Comparison of ENCODE assay signal across 22 cellular contexts in the genomic region with DNA sequence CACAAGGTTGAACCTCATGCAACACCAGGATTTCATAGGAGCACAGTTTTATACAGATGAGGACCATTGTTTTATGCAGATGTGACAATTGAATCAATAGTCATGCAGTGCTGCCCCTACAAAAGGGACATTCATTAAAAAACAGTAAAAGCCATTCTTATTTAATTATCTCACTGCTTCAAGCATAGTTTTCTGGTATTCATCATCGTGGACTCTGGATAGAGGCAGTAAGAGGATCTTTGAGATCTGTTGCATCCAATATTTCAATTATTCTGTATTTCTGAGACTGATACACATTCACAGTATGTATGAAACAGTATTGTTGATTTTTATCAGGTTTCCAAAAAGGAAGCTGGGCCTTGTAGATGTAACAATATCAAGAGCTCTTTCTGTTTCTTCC.
DNase-seq lines count a peak whose midpoint lies in the region; ATAC-seq and TF ChIP-seq lines count a peak whose summit lies in the region.
"Had no signal": no experiment of that assay in that cellular context is flagged by ENCODE, and none has a peak within 500 bp of the region (broad histone marks: within the 10 kb centered on the region; RNA-seq: fewer than 3 reads in every experiment).

No MANE protein-coding gene starts in this region.

- H3K4me3 ChIP-seq in GM23338 = no peak overlapping the region
- H3K4me3 ChIP-seq in dorsolateral prefrontal cortex = peak overlapping the region in 49 of 59 donors; percentile 1 to 59 (median 27)
- no peak overlapping the region for H3K4me3 ChIP-seq in PC-3 (ENCODE audit: low read length)

- H3K79me2 ChIP-seq in GM23338 (replicated peaks; ENCODE audit: insufficient read depth) (no peaks in the 10 kb centered on the region), PC-3 (ENCODE audit: low read length) (no peaks in the 10 kb centered on the region)

- H3F3A ChIP-seq in GM23338 (replicated peaks; ENCODE audit: low read depth) (no peaks in the 10 kb centered on the region), PC-3 (ENCODE audit: low read length, unreplicated experiment) (no peaks in the 10 kb centered on the region)

- H3K9me2 ChIP-seq in GM23338 (ENCODE audit: insufficient read depth) (no peaks in the 10 kb centered on the region), PC-3 (replicated peaks; ENCODE audit: low read length) (no peaks in the 10 kb centered on the region)

- H3K27ac ChIP-seq in GM23338 (ENCODE audit: low read depth) = no peak overlapping the region
- H3K27ac ChIP-seq in dorsolateral prefrontal cortex = peak overlapping the region in 56 of 59 donors; percentile 3 to 86 (median 64)
- H3K27ac ChIP-seq in layer of hippocampus (ENCODE audit: low read depth, low read length) = peak overlapping the region; percentile 52
- no peak overlapping the region for H3K27ac ChIP-seq in PC-3 (ENCODE audit: low read length)
- H3K27ac ChIP-seq: RWPE1 had no signal

- H3K27me3 Mint-ChIP-seq in GM23338 (ENCODE audit: insufficient read depth, low read depth, poor library complexity) = peaks cover 1% of the 10 kb centered on the region

- no peaks in the 10 kb centered on the region for H3K27me3 ChIP-seq in GM23338 (ENCODE audit: insufficient read depth)
- no peaks in the 10 kb centered on the region for H3K27me3 ChIP-seq in dorsolateral prefrontal cortex
- H3K27me3 ChIP-seq in layer of hippocampus (ENCODE audit: control insufficient read depth, insufficient read depth, low read length) = no peaks in the 10 kb centered on the region
- no peaks in the 10 kb centered on the region for H3K27me3 ChIP-seq in PC-3 (ENCODE audit: low read length)
- H3K27me3 ChIP-seq: BE2C had no signal

- H3K9me3 Mint-ChIP-seq in GM23338 = no peaks in the 10 kb centered on the region

- intact Hi-C loops in dorsolateral prefrontal cortex (cut with DNase I) (no loop called here), PC-3 (cut with micrococcal nuclease) (no loop called here)

- DNase-seq in GM23338 (ENCODE audit: low spot score) (no peak), dorsolateral prefrontal cortex (no peak), superior temporal gyrus (ENCODE audit: extremely low spot score) (peak; percentile 70), NOMO-1 treated with dmso at 0.1 percent for 144 hours (lab: John Stamatoyannopoulos, UW; ENCODE audit: unreplicated experiment) (no peak), A172 (ENCODE audit: low spot score) (no peak), PC-3 (no peak)
- DNase-seq: BE2C, Calu3, DMS153, DND-41, NCI-H1092, NCI-H1417 treated with DMSO at 0.1 percent for 48 hours, NCI-H1694 treated with DMSO at 0.1 percent for 48 hours, NCI-H2081, NCI-H2227 treated with DMSO at 0.1 percent for 48 hours, NCI-H526 treated with DMSO at 0.1 percent for 48 hours, SHP77 had no signal

- no TSS peak for BruUV-seq in PC-3 (replicated peaks; lab: Mats Ljungman, UMichigan)

- H3K36me3 ChIP-seq in GM23338 (ENCODE audit: insufficient read depth) = no peaks in the 10 kb centered on the region
- no peaks in the 10 kb centered on the region for H3K36me3 ChIP-seq in PC-3 (ENCODE audit: low read depth, low read length)
- H3K36me3 ChIP-seq: BE2C had no signal

- no peak overlapping the region for H3K4me3 Mint-ChIP-seq in GM23338
- H3K4me3 Mint-ChIP-seq: CD14-positive monocyte had no signal

- H4K20me1 ChIP-seq in GM23338 (replicated peaks; ENCODE audit: insufficient read depth) (no peaks in the 10 kb centered on the region), PC-3 (ENCODE audit: low read length) (no peaks in the 10 kb centered on the region)

- H3K36me3 Mint-ChIP-seq in GM23338 (ENCODE audit: low read depth) = no peaks in the 10 kb centered on the region
- H3K36me3 Mint-ChIP-seq: CD14-positive monocyte had no signal

- CTCF ChIA-PET in PC-3 (lab: Charles Lee) = no interaction called here

- H3K9me3 ChIP-seq in PC-3 (ENCODE audit: low read length) = no peaks in the 10 kb centered on the region
- H3K9me3 ChIP-seq: BE2C had no signal

- no peak overlapping the region for H3K9ac ChIP-seq in PC-3 (ENCODE audit: low read length)

- H3K4me1 ChIP-seq in GM23338 (ENCODE audit: insufficient read depth) (peaks cover 20% of the 10 kb centered on the region), PC-3 (ENCODE audit: insufficient read depth, low read length) (no peaks in the 10 kb centered on the region)
- H3K4me1 ChIP-seq: BE2C had no signal

- H3K4me1 Mint-ChIP-seq in GM23338 = peaks cover 12% of the 10 kb centered on the region
- H3K4me1 Mint-ChIP-seq: CD14-positive monocyte had no signal

- POLR2A ChIA-PET in PC-3 (lab: Charles Lee; ENCODE audit: unreplicated experiment) = no interaction called here

- H3K4me2 ChIP-seq in GM23338 = peak overlapping the region; percentile 8; the same call in 1 of the 2 replicates
- no peak overlapping the region for H3K4me2 ChIP-seq in PC-3 (ENCODE audit: low read length)

- ATAC-seq in GM23338 (no peak; the same call in 2 of the 3 replicates), PC-3 (no peak)
- ATAC-seq: HCT116, Panc1 had no signal

- H2AFZ ChIP-seq in GM23338 = no peak overlapping the region
- no peak overlapping the region for H2AFZ ChIP-seq in PC-3 (ENCODE audit: low read length)

- no peak overlapping the region for H3K27ac Mint-ChIP-seq in GM23338
- H3K27ac Mint-ChIP-seq: CD14-positive monocyte had no signal

- TF ChIP-seq CTCF in GM23338 (conservative IDR thresholded peaks at IDR 0.05; ENCODE audit: low read depth in 2 of 2) (no peak), dorsolateral prefrontal cortex (IDR thresholded peaks at IDR 0.05 in 54 of 56, conservative IDR thresholded peaks at IDR 0.05 in 2 of 56; ENCODE audit: low read depth in 1 of 56, partially characterized antibody in 56 of 56) (no peak), PC-3 (conservative IDR thresholded peaks at IDR 0.05; ENCODE audit: low read depth, low read length) (no peak)

TF ChIP-seq in GM23338, 12 proteins besides CTCF, POLR2A, EP300 and RAD21:
- no peak for TF ChIP-seq CREB1 (CRISPR knock-in tag; IDR thresholded peaks at IDR 0.05; ENCODE audit: low read depth)
- TF ChIP-seq NANOG (IDR thresholded peaks at IDR 0.05; ENCODE audit: borderline replicate concordance) = peak; percentile 81
- TF ChIP-seq REST (IDR thresholded peaks at IDR 0.05; ENCODE audit: unreplicated experiment) = no peak
- TF ChIP-seq, protein P1, sequence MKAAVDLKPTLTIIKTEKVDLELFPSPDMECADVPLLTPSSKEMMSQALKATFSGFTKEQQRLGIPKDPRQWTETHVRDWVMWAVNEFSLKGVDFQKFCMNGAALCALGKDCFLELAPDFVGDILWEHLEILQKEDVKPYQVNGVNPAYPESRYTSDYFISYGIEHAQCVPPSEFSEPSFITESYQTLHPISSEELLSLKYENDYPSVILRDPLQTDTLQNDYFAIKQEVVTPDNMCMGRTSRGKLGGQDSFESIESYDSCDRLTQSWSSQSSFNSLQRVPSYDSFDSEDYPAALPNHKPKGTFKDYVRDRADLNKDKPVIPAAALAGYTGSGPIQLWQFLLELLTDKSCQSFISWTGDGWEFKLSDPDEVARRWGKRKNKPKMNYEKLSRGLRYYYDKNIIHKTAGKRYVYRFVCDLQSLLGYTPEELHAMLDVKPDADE (IDR thresholded peaks at IDR 0.05) = no peak
- TF ChIP-seq ZNF331 (CRISPR knock-in tag; IDR thresholded peaks at IDR 0.05; ENCODE audit: low read depth) = no peak

Comparison
In these comparisons a context has a peak if more than half of its experiments do, and no peak if none do; other contexts are left out.
1. H3K27ac ChIP-seq: peak in dorsolateral prefrontal cortex (56 of 59) and layer of hippocampus (single experiment); none in GM23338 (single experiment) and PC-3 (single experiment).
2. H3K4me3 ChIP-seq: peak in dorsolateral prefrontal cortex (49 of 59); none in GM23338 (single experiment) and PC-3 (single experiment).